In the genomic region with DNA sequence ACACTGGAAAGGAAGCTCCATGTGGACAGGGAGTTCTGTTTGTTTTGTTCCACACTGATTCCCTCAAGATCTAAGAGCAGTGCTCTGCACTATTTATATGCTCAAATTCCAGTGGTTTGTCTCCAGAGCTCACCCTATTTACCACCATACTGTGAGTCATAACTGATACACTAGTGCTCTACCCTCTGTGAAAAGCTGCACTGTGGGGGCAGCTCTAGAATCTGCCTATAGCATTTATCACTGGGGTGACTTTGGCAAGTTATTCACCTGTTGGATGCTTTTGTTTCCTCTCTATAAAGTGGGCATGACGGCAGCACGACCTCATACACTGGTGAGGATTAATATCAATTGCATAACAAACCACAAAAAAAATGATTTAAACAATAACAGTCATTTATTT, we compare ENCODE assay signal across 1 cellular context.
TF ChIP-seq lines count a peak whose summit lies in the region.

No MANE protein-coding gene starts in this region.

TF ChIP-seq in SK-N-SH treated with all-trans-retinoic acid at 6 μM for 48 hours, 23 proteins besides CTCF, POLR2A, EP300 and RAD21 (continued from another document):
- TF ChIP-seq, protein P1, sequence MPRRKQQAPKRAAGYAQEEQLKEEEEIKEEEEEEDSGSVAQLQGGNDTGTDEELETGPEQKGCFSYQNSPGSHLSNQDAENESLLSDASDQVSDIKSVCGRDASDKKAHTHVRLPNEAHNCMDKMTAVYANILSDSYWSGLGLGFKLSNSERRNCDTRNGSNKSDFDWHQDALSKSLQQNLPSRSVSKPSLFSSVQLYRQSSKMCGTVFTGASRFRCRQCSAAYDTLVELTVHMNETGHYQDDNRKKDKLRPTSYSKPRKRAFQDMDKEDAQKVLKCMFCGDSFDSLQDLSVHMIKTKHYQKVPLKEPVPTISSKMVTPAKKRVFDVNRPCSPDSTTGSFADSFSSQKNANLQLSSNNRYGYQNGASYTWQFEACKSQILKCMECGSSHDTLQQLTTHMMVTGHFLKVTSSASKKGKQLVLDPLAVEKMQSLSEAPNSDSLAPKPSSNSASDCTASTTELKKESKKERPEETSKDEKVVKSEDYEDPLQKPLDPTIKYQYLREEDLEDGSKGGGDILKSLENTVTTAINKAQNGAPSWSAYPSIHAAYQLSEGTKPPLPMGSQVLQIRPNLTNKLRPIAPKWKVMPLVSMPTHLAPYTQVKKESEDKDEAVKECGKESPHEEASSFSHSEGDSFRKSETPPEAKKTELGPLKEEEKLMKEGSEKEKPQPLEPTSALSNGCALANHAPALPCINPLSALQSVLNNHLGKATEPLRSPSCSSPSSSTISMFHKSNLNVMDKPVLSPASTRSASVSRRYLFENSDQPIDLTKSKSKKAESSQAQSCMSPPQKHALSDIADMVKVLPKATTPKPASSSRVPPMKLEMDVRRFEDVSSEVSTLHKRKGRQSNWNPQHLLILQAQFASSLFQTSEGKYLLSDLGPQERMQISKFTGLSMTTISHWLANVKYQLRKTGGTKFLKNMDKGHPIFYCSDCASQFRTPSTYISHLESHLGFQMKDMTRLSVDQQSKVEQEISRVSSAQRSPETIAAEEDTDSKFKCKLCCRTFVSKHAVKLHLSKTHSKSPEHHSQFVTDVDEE (CRISPR knock-in tag; IDR thresholded peaks at IDR 0.05): no peak
- TF ChIP-seq ESRRG (CRISPR knock-in tag; IDR thresholded peaks at IDR 0.05): no peak
- no peak for TF ChIP-seq ARNTL (CRISPR knock-in tag; IDR thresholded peaks at IDR 0.05; ENCODE audit: borderline replicate concordance, low read depth)
- TF ChIP-seq OSR1 (CRISPR knock-in tag; IDR thresholded peaks at IDR 0.05): no peak
